ENCODE assay signal across 20 cellular contexts in the genomic region with DNA sequence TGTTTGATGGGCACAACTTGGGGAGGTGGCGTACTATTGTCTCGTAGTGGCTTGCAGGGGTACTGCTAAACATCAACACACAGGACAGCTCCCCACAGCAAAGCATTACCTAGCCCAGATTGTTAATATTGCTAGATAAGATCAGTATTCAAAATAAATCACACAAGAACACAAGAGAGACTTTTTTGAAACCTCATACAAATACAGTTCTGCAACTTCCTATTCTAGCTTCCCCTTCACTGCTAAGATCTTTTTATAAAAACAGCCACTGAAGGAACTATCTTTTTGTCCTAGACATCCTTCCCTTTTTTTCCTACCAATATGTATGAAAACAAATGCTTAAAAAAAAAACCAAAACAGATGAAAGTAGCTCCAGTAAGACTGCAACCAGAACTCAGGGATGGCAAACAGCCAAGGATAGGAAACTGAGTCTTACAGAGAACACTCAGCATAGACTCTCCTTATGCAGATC.
A peak's percentile ranks its signal among the peaks of the same experiment; 100 is the strongest.
DNase-seq lines count a peak whose midpoint lies in the region; ATAC-seq lines count a peak whose summit lies in the region.
"Had no signal": no experiment of that assay in that cellular context is flagged by ENCODE, and none has a peak within 500 bp of the region (broad histone marks: within the 10 kb centered on the region; RNA-seq: fewer than 3 reads in every experiment).

No MANE protein-coding gene starts in this region.

- no peaks in the 10 kb centered on the region for H3K4me1 ChIP-seq in Karpas-422 (ENCODE audit: low read length)
- H3K4me1 ChIP-seq: ascending aorta, thyroid gland had no signal

- no peak for DNase-seq in stimulated activated naive CD8-positive, alpha-beta T cell treated with anti-CD3 and anti-CD28 coated beads, Interleukin-15, Interleukin-2, amounts not matched to agents 100 U/mL and 50 U/mL, for 24 hours
- DNase-seq in SKM-1 treated with dmso at 0.1 percent for 144 hours (lab: John Stamatoyannopoulos, UW; ENCODE audit: unreplicated experiment) (peak; percentile 79), caudate nucleus (lab: John Stamatoyannopoulos, UW) (peak in 1 of 61 donors; percentile 12), Karpas-422 (no peak)
- DNase-seq: C1 segment of cervical spinal cord, GDM1, NCI-H1694 treated with DMSO at 0.1 percent for 48 hours, NCI-H510A treated with DMSO at 0.1 percent for 48 hours, Peyer's patch, retina, T1000, thyroid gland had no signal

- H3K27me3 ChIP-seq in Karpas-422 (ENCODE audit: low read length): no peaks in the 10 kb centered on the region
- H3K27me3 ChIP-seq: ascending aorta, Peyer's patch, thyroid gland had no signal

- no peaks in the 10 kb centered on the region for H4K20me1 ChIP-seq in Karpas-422 (ENCODE audit: insufficient read depth, low read depth, low read length)

- H3K4me1 Mint-ChIP-seq in stimulated activated naive CD8-positive, alpha-beta T cell treated with anti-CD3 and anti-CD28 coated beads, Interleukin-15, Interleukin-2, amounts not matched to agents 100 ng/mL and 50 ng/mL, for 24 hours (ENCODE audit: low read depth): peaks cover 77% of the 10 kb centered on the region
- H3K4me1 Mint-ChIP-seq: nephron had no signal

- no peaks in the 10 kb centered on the region for H3K9me3 ChIP-seq in Karpas-422 (ENCODE audit: low read length)
- H3K9me3 ChIP-seq: ascending aorta, Peyer's patch, thyroid gland had no signal

- H3K4me3 Mint-ChIP-seq in stimulated activated naive CD8-positive, alpha-beta T cell treated with anti-CD3 and anti-CD28 coated beads, Interleukin-15, Interleukin-2, amounts not matched to agents 100 ng/mL and 50 ng/mL, for 24 hours: no peak overlapping the region
- H3K4me3 Mint-ChIP-seq: nephron had no signal

- H3K36me3 Mint-ChIP-seq in stimulated activated naive CD8-positive, alpha-beta T cell treated with anti-CD3 and anti-CD28 coated beads, Interleukin-15, Interleukin-2, amounts not matched to agents 100 ng/mL and 50 ng/mL, for 24 hours (ENCODE audit: low read depth): peaks cover 40% of the 10 kb centered on the region

- no peaks in the 10 kb centered on the region for H3K9me2 ChIP-seq in Karpas-422 (replicated peaks; ENCODE audit: insufficient read depth, low read length)

- no peak overlapping the region for H3K9ac ChIP-seq in Karpas-422 (ENCODE audit: low read length)

- H3K79me2 ChIP-seq in Karpas-422 (ENCODE audit: low read length): no peaks in the 10 kb centered on the region

- H3K27ac Mint-ChIP-seq in stimulated activated naive CD8-positive, alpha-beta T cell treated with anti-CD3 and anti-CD28 coated beads, Interleukin-15, Interleukin-2, amounts not matched to agents 100 ng/mL and 50 ng/mL, for 24 hours: peak overlapping the region; percentile 79
- H3K27ac Mint-ChIP-seq: nephron had no signal

- no peak overlapping the region for H3K4me3 ChIP-seq in Karpas-422 (ENCODE audit: low read length)
- H3K4me3 ChIP-seq: ascending aorta, Peyer's patch, thyroid gland had no signal

- H3K27ac ChIP-seq in caudate nucleus (ENCODE audit: low read depth, low read length) (peak overlapping the region; percentile 40), Karpas-422 (ENCODE audit: low read length) (no peak overlapping the region)
- H3K27ac ChIP-seq: HL-60, Peyer's patch, thyroid gland had no signal

- H3K36me3 ChIP-seq in Karpas-422 (ENCODE audit: insufficient read depth, low read length): no peaks in the 10 kb centered on the region
- H3K36me3 ChIP-seq: ascending aorta, Peyer's patch, thyroid gland had no signal

- H2AFZ ChIP-seq in Karpas-422 (ENCODE audit: low read length): no peak overlapping the region

- H3K27me3 Mint-ChIP-seq in stimulated activated naive CD8-positive, alpha-beta T cell treated with anti-CD3 and anti-CD28 coated beads, Interleukin-15, Interleukin-2, amounts not matched to agents 100 ng/mL and 50 ng/mL, for 24 hours: no peaks in the 10 kb centered on the region

- no peak overlapping the region for H3K4me2 ChIP-seq in Karpas-422 (ENCODE audit: low read depth, low read length, poor library complexity, severe bottlenecking)

- no peaks in the 10 kb centered on the region for H3K9me3 Mint-ChIP-seq in stimulated activated naive CD8-positive, alpha-beta T cell treated with anti-CD3 and anti-CD28 coated beads, Interleukin-15, Interleukin-2, amounts not matched to agents 100 ng/mL and 50 ng/mL, for 24 hours
- H3K9me3 Mint-ChIP-seq: nephron had no signal

- no peak for ATAC-seq in stimulated activated naive CD8-positive, alpha-beta T cell treated with anti-CD3 and anti-CD28 coated beads, Interleukin-15, Interleukin-2, amounts not matched to agents 100 U/mL and 50 U/mL, for 24 hours
- ATAC-seq in HG02938 (IDR thresholded peaks at IDR 0.05; ENCODE audit: unreplicated experiment) (no peak), GM21576 (IDR thresholded peaks at IDR 0.05; ENCODE audit: unreplicated experiment) (no peak), GM21390 (IDR thresholded peaks at IDR 0.05; ENCODE audit: unreplicated experiment) (no peak)
- ATAC-seq: left lobe of liver had no signal
